11 cellular contexts compared by ENCODE assay signal in genomic region chr5:143188692-143189091, GRCh38.
"Had no signal": no experiment of that assay in that cellular context is flagged by ENCODE, and none has a peak within 500 bp of the region (broad histone marks: within the 10 kb centered on the region; RNA-seq: fewer than 3 reads in every experiment).

No MANE protein-coding gene starts in this region.

- H3K4me3 Mint-ChIP-seq: activated naive CD8-positive, alpha-beta T cell treated with anti-CD3 and anti-CD28 coated beads, Interleukin-2, amount 10 ng/mL, durations not matched to agents 7 days and 5 days; neural crest cell; T-helper 17 cell had no signal

- ATAC-seq: T-helper 17 cell had no signal

- DNase-seq: activated CD4-positive, alpha-beta T cell treated with anti-CD3 and anti-CD28 coated beads, Interleukin-2, amount 50 U/mL, for 48 hours; activated CD4-positive, CD25-positive, alpha-beta regulatory T cell; activated CD8-positive, alpha-beta memory T cell treated with anti-CD3 and anti-CD28 coated beads, Interleukin-2, amount 50 U/mL, for 48 hours; activated effector memory CD4-positive, alpha-beta T cell treated with anti-CD3 and anti-CD28 coated beads, Interleukin-2, amount 50 U/mL, for 16 hours; activated naive CD8-positive, alpha-beta T cell treated with anti-CD3 and anti-CD28 coated beads, Interleukin-2, amount 10 ng/mL, durations not matched to agents 7 days and 5 days; aorta; ovary; stimulated activated CD4-positive, alpha-beta T cell treated with anti-CD3 and anti-CD28 coated beads, Interleukin-15, amount 100 ng/mL, for 24 hours; stimulated activated CD4-positive, alpha-beta T cell treated with anti-CD3 and anti-CD28 coated beads, Interleukin-4, amount 100 ng/mL, for 24 hours; T-helper 17 cell had no signal

- H3K27me3 Mint-ChIP-seq: activated naive CD8-positive, alpha-beta T cell treated with anti-CD3 and anti-CD28 coated beads, Interleukin-2, amount 10 ng/mL, durations not matched to agents 7 days and 5 days; T-helper 17 cell had no signal

- H3K4me1 Mint-ChIP-seq: neural crest cell had no signal

- H3K27ac Mint-ChIP-seq: activated naive CD8-positive, alpha-beta T cell treated with anti-CD3 and anti-CD28 coated beads, Interleukin-2, amount 10 ng/mL, durations not matched to agents 7 days and 5 days; T-helper 17 cell had no signal
